ENCODE assay signal across 8 cellular contexts in the genomic region with DNA sequence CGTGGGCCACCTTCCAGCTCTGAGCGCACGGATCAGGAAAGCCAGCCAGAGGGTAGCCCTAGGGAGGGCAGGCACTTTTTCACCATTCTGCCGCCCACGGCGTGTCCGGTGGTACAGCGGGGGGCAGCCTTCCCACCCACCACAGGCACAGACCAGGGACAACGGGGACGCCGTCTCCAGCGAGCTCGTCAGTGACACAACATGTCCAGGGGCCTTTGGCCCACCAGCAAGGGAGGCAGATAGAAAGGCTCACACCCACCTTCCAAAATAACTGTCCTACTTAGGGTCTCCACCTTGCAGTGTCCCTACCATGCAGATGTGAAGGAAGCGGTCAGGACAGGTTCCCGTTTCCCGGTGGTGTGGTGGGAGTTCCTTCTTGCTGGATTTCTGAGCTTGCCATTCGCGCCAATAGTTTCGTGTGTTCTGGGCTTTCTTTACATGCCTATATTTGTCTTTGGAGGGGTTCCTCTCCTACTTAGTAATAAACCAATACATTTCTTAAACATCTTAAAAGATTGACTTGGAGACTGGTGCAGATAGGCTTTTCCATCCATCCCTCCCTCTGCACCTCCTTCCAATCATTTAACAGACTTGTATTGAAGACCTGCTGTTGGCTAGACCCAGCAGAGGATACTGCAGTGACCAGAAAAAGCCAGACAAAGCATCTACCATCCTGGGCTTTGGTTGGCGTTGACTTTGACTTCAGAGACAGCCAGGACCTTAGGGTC. TPM values are rescaled to one million over a fixed set of nuclear protein-coding genes. Genes with fewer than 3 reads are reported as not detected.
DNase-seq lines count a peak whose midpoint lies in the region; ATAC-seq and TF ChIP-seq lines count a peak whose summit lies in the region.

No MANE protein-coding gene starts in this region.

- ATAC-seq in GM21717 (IDR thresholded peaks at IDR 0.05; ENCODE audit: unreplicated experiment), result peak; percentile 9
- ATAC-seq in Panc1, result peak; percentile 5

- H3K14ac ChIP-seq in neuronal stem cell (ENCODE audit: low read length), result no peak overlapping the region

- DNase-seq in AG09309 (ENCODE audit: low read depth) (no peak), Panc1 (ENCODE audit: low read depth, low spot score) (no peak), epithelial cell of prostate (ENCODE audit: low read depth, low spot score) (no peak), neuronal stem cell (ENCODE audit: low spot score) (no peak), NCI-H774 (lab: John Stamatoyannopoulos, UW) (no peak), AG08395 (ENCODE audit: low spot score) (no peak), NCI-H1694 (lab: John Stamatoyannopoulos, UW) (no peak)

- no peaks in the 10 kb centered on the region for H3K27me3 ChIP-seq in Panc1 (ENCODE audit: control insufficient read depth, insufficient read depth, low read length)
- no peaks in the 10 kb centered on the region for H3K27me3 ChIP-seq in neuronal stem cell (ENCODE audit: control insufficient read depth in 3 of 3, insufficient read depth in 3 of 3, low read depth in 1 of 3, low read length in 3 of 3)

- peak overlapping the region; percentile 85 for H3K4me3 ChIP-seq in AG09309 (ENCODE audit: control insufficient read depth, low read depth, low read length)
- H3K4me3 ChIP-seq in Panc1 (ENCODE audit: low read depth in 2 of 2, low read length in 2 of 2), result peak overlapping the region; percentile 92 to 94
- H3K4me3 ChIP-seq in neuronal stem cell (ENCODE audit: low read length in 2 of 2), result peak overlapping the region; percentile 88

- H2BK5ac ChIP-seq in neuronal stem cell (ENCODE audit: low read length), result peak overlapping the region; percentile 46

- no peak overlapping the region for H2BK12ac ChIP-seq in neuronal stem cell (ENCODE audit: low read length)

- no TSS peak for BruUV-seq in Panc1 (replicated peaks; lab: Mats Ljungman, UMichigan)

- peak overlapping the region; percentile 96 for H2AFZ ChIP-seq in neuronal stem cell (ENCODE audit: low read length)

- H3K79me1 ChIP-seq in neuronal stem cell (ENCODE audit: low read depth, low read length), result peaks cover 11% of the 10 kb centered on the region

- intact Hi-C loops in Panc1 (cut with micrococcal nuclease; ENCODE audit: unreplicated experiment), result no loop called here

- H3K4ac ChIP-seq in neuronal stem cell (ENCODE audit: low read length), result no peak overlapping the region

- H4K91ac ChIP-seq in neuronal stem cell (ENCODE audit: low read depth, low read length, poor library complexity), result peak overlapping the region; percentile 23

- no peak overlapping the region for H2BK15ac ChIP-seq in neuronal stem cell (ENCODE audit: low read length)

- H3K18ac ChIP-seq in neuronal stem cell (ENCODE audit: low read length), result peak overlapping the region; percentile 84

- H3K36me3 ChIP-seq in Panc1 (ENCODE audit: control insufficient read depth, insufficient read depth, low read length) (no peaks in the 10 kb centered on the region; the same call in 1 of the 2 replicates), neuronal stem cell (replicated peaks in 1 of 2; ENCODE audit: control insufficient read depth in 2 of 2, insufficient read depth in 2 of 2, low read length in 2 of 2) (peaks cover 3 to 25% of the 10 kb centered on the region in 2 donors)

- no CpG with 5 or more reads among the region's 20 CpGs for WGBS in neuronal stem cell (ENCODE audit: extremely low coverage in 2 of 2, insufficient read length in 2 of 2, insufficient replicate concordance in 1 of 2), 2 donors

- CTCF ChIA-PET in Panc1 (lab: Charles Lee), result no interaction called here

- H3K4me1 ChIP-seq in Panc1 (ENCODE audit: control insufficient read depth, insufficient read depth, low read length) (peaks cover 18% of the 10 kb centered on the region), neuronal stem cell (ENCODE audit: control insufficient read depth in 2 of 2, insufficient read depth in 1 of 2, low read depth in 1 of 2, low read length in 2 of 2) (peaks cover 8 to 11% of the 10 kb centered on the region in 2 donors)

- peak overlapping the region; percentile 92 for H3K23ac ChIP-seq in neuronal stem cell (ENCODE audit: low read depth, low read length, poor library complexity)

- H2AK5ac ChIP-seq in neuronal stem cell (ENCODE audit: low read depth, low read length), result peak overlapping the region; percentile 40

- H3K4me2 ChIP-seq in neuronal stem cell (ENCODE audit: insufficient read depth, low read length, poor library complexity, severe bottlenecking), result peak overlapping the region; percentile 73

- TF ChIP-seq CTCF in AG09309 (IDR thresholded peaks at IDR 0.05; ENCODE audit: control insufficient read depth, insufficient read depth, low read depth, low read length, missing control alignments) (no peak), Panc1 (IDR thresholded peaks at IDR 0.05) (no peak)

- POLR2A ChIA-PET in Panc1 (lab: Charles Lee), result interaction anchor here (0.5 to 1.4 kb wide), 2 partner anchors 12 to 471 kb away, joined by 3 to 4 read pairs; no protein-coding TSS in a partner anchor

- peak overlapping the region; percentile 94 for H3K9ac ChIP-seq in neuronal stem cell (ENCODE audit: low read depth, low read length, poor library complexity)

- in situ Hi-C loops in Panc1 (cut with HindIII; ENCODE audit: low pct_unique_long_range_greater_than_20kb, low sequenced_read_pairs), result no loop called here

- no peak overlapping the region for H4K8ac ChIP-seq in neuronal stem cell (ENCODE audit: low read depth, low read length)

- H3K27ac ChIP-seq in Panc1 (ENCODE audit: low read length) (peak overlapping the region; percentile 92), epithelial cell of prostate (peak overlapping the region; percentile 100), neuronal stem cell (replicated peaks; ENCODE audit: low read length) (no peak overlapping the region)

- no peak overlapping the region for H2BK120ac ChIP-seq in neuronal stem cell (ENCODE audit: low read depth, low read length)

- H3K9me3 ChIP-seq in Panc1 (ENCODE audit: control insufficient read depth, insufficient read depth, low read depth, low read length) (0 out of 2 replicates have a peak, but pooled peaks cover 5% of the 10 kb centered on the region), neuronal stem cell (replicated peaks in 1 of 2; ENCODE audit: control insufficient read depth in 2 of 2, insufficient read depth in 1 of 2, low read depth in 1 of 2, low read length in 2 of 2) (peaks cover 7 to 18% of the 10 kb centered on the region in 2 donors)

RNA-seq across cellular contexts. Expression of a gene that starts 0.9 kb away (rescaled TPM):
- 57.3 TPM for total RNA-seq in Panc1 (2021; ENCODE audit: unreplicated experiment)
- 52.1 TPM for polyA plus RNA-seq in Panc1 (2012; ENCODE audit: insufficient read length)
- 22.8 TPM for polyA plus RNA-seq in neuronal stem cell (2013, experiment 1 of 2)
- 20.5 TPM for polyA plus RNA-seq in neuronal stem cell (2013, experiment 2 of 2)
